In the genomic region with DNA sequence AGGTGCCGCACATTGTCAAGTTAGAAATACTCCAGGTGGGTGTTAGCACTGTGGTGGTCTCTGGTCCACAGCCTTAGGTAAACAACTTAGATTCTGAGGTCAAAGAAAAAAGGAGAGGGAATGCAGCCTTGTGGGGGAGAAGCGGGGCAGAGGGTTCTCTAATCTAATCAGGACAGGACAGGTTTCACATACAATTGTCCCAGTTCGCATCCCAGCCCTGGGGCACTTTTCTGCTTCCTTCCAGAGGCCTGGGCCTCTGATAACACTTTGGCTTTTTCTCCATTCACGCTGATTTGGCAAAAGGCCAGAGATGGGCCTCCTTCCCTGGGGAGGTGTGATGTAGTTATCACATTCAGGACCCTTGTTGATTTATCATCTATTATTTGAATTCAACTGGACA, we compare ENCODE assay signal across 18 cellular contexts.
"Had no signal": no experiment of that assay in that cellular context is flagged by ENCODE, and none has a peak within 500 bp of the region (broad histone marks: within the 10 kb centered on the region; RNA-seq: fewer than 3 reads in every experiment).

No MANE protein-coding gene starts in this region.

- H3K4me3 Mint-ChIP-seq: activated CD8-positive, alpha-beta T cell treated with anti-CD3 and anti-CD28 coated beads, Interleukin-2, amount 10 ng/mL, durations not matched to agents 7 days and 5 days; activated T-helper 1 cell treated with anti-CD3 and anti-CD28 coated beads, Interleukin-12 subunit alpha, Interleukin-12 subunit beta, Interleukin-2, Interleukin-4 antibody, amounts not matched to agents 30 ng/mL and 10 ng/mL and 1 ng/mL, durations not matched to agents 14 hours and 24 hours and 36 hours; naive thymus-derived CD4-positive, alpha-beta T cell; stimulated activated effector memory CD8-positive, alpha-beta T cell treated with anti-CD3 and anti-CD28 coated beads, Interleukin-12 subunit alpha, Interleukin-12 subunit beta, amount 100 ng/mL, for 72 hours had no signal

- DNase-seq: activated CD4-positive, alpha-beta T cell treated with anti-CD3 and anti-CD28 coated beads for 48 hours; activated CD8-positive, alpha-beta memory T cell treated with anti-CD3 and anti-CD28 coated beads, Interleukin-2, amount 50 U/mL, for 48 hours; activated CD8-positive, alpha-beta T cell treated with anti-CD3 and anti-CD28 coated beads, Interleukin-2, amount 10 ng/mL, durations not matched to agents 7 days and 5 days; activated naive CD4-positive, alpha-beta T cell treated with Interleukin-2 at 50 U/mL for 16 hours; cortex of kidney; effector CD8-positive, alpha-beta T cell; hippocampal formation; kidney glomerular epithelial cell; lower lobe of right lung; naive thymus-derived CD4-positive, alpha-beta T cell; right cardiac atrium; small intestine; T-helper 9 cell had no signal

- H3K4me3 ChIP-seq: lower lobe of right lung, tibial nerve had no signal

- H3K9me3 Mint-ChIP-seq: activated T-helper 1 cell treated with anti-CD3 and anti-CD28 coated beads, Interleukin-12 subunit alpha, Interleukin-12 subunit beta, Interleukin-2, Interleukin-4 antibody, amounts not matched to agents 30 ng/mL and 10 ng/mL and 1 ng/mL, durations not matched to agents 14 hours and 24 hours and 36 hours; naive thymus-derived CD4-positive, alpha-beta T cell; stimulated activated effector memory CD8-positive, alpha-beta T cell treated with anti-CD3 and anti-CD28 coated beads, Interleukin-12 subunit alpha, Interleukin-12 subunit beta, amount 100 ng/mL, for 72 hours had no signal

- H3K27ac Mint-ChIP-seq: activated CD8-positive, alpha-beta T cell treated with anti-CD3 and anti-CD28 coated beads, Interleukin-2, amount 10 ng/mL, durations not matched to agents 7 days and 5 days; activated T-helper 1 cell treated with anti-CD3 and anti-CD28 coated beads, Interleukin-12 subunit alpha, Interleukin-12 subunit beta, Interleukin-2, Interleukin-4 antibody, amounts not matched to agents 30 ng/mL and 10 ng/mL and 1 ng/mL, durations not matched to agents 14 hours and 24 hours and 36 hours; progenitor cell of endocrine pancreas; stimulated activated effector memory CD8-positive, alpha-beta T cell treated with anti-CD3 and anti-CD28 coated beads, Interleukin-12 subunit alpha, Interleukin-12 subunit beta, amount 100 ng/mL, for 72 hours had no signal

- H3K9me3 ChIP-seq: lower lobe of right lung, tibial nerve had no signal

- H3K27me3 Mint-ChIP-seq: naive thymus-derived CD4-positive, alpha-beta T cell; progenitor cell of endocrine pancreas had no signal

- H3K27me3 ChIP-seq: tibial nerve had no signal

- H3K27ac ChIP-seq: epithelial cell of prostate, lower lobe of right lung, tibial nerve had no signal

- ATAC-seq: activated CD8-positive, alpha-beta T cell treated with anti-CD3 and anti-CD28 coated beads, Interleukin-2, amount 10 ng/mL, durations not matched to agents 7 days and 5 days; lower lobe of right lung; naive thymus-derived CD4-positive, alpha-beta T cell; right cardiac atrium; stimulated activated effector memory CD8-positive, alpha-beta T cell treated with anti-CD3 and anti-CD28 coated beads, Interleukin-12 subunit alpha, Interleukin-12 subunit beta, amount 100 ng/mL, for 72 hours had no signal

- H3K4me1 Mint-ChIP-seq: stimulated activated effector memory CD8-positive, alpha-beta T cell treated with anti-CD3 and anti-CD28 coated beads, Interleukin-12 subunit alpha, Interleukin-12 subunit beta, amount 100 ng/mL, for 72 hours had no signal
